16 cellular contexts compared by ENCODE assay signal in the genomic region with DNA sequence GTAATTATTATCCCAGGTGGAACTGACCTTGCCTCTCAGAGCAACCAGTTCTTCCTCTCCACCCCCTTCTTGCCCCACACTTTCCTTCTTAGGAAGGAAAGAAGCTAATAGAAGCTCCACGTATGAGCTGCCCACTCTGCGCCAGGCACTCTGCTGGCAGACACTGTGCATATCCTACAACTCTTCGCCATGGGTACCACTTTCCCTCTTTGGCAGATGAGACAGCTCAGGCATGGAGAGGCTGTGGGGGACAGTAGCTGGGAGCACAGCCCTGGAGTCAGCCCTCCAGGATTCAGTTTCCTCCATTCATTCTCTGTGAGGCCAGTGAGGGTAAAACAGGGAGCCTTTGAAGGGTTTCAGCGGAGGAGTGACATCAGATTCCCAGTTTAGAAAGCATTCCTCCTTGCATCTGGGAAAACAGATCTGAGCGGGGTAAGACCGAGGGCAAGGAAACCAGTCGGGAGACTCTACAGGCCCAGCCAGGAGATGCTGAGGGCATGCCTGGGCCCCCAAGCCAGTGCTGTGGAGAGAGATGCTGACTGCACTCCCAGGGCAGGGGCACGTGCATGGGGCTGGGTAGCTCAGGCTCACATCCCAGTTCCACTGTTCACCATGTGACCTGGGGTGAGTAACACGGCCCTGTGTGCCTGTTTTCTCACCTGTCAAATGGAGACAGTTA. TPM values are rescaled to one million over a fixed set of nuclear protein-coding genes. Genes with fewer than 3 reads are reported as not detected.
A peak's percentile ranks its signal among the peaks of the same experiment; 100 is the strongest.
DNase-seq lines count a peak whose midpoint lies in the region; ATAC-seq and TF ChIP-seq lines count a peak whose summit lies in the region.
"Had no signal": no experiment of that assay in that cellular context is flagged by ENCODE, and none has a peak within 500 bp of the region (broad histone marks: within the 10 kb centered on the region; RNA-seq: fewer than 3 reads in every experiment).

No MANE protein-coding gene starts in this region.

- ATAC-seq in GM21390 (IDR thresholded peaks at IDR 0.05; ENCODE audit: unreplicated experiment): no peak
- ATAC-seq: activated CD4-positive, alpha-beta T cell treated with anti-CD3 and anti-CD28 coated beads for 36 hours; lower lobe of right lung; naive thymus-derived CD8-positive, alpha-beta T cell had no signal

- H3K27ac Mint-ChIP-seq in type B pancreatic cell: peak overlapping the region; percentile 44
- H3K27ac Mint-ChIP-seq: activated CD4-positive, alpha-beta T cell treated with anti-CD3 and anti-CD28 coated beads for 36 hours; naive thymus-derived CD8-positive, alpha-beta T cell had no signal

- H3K36me3 Mint-ChIP-seq in type B pancreatic cell: peaks cover 8% of the 10 kb centered on the region

- no peaks in the 10 kb centered on the region for H3K9me3 Mint-ChIP-seq in type B pancreatic cell
- H3K9me3 Mint-ChIP-seq: naive thymus-derived CD8-positive, alpha-beta T cell had no signal

- TF ChIP-seq CTCF in type B pancreatic cell (conservative IDR thresholded peaks at IDR 0.05): no peak

- no peaks in the 10 kb centered on the region for H3K27me3 Mint-ChIP-seq in type B pancreatic cell

- peaks cover 21% of the 10 kb centered on the region for H3K4me1 Mint-ChIP-seq in type B pancreatic cell (ENCODE audit: unreplicated experiment)
- H3K4me1 Mint-ChIP-seq: activated CD4-positive, alpha-beta T cell treated with anti-CD3 and anti-CD28 coated beads for 36 hours; naive thymus-derived CD8-positive, alpha-beta T cell had no signal

- no peak overlapping the region for H3K4me3 Mint-ChIP-seq in type B pancreatic cell
- H3K4me3 Mint-ChIP-seq: activated CD4-positive, alpha-beta T cell treated with anti-CD3 and anti-CD28 coated beads for 36 hours; naive thymus-derived CD8-positive, alpha-beta T cell had no signal

- peak; percentile 44 for DNase-seq in activated effector memory CD4-positive, alpha-beta T cell treated with anti-CD3 and anti-CD28 coated beads, Interleukin-2, amount 50 U/mL, for 16 hours
- no peak for DNase-seq in activated effector memory CD4-positive, alpha-beta T cell treated with Interleukin-2 at 50 U/mL for 16 hours
- DNase-seq in hepatic stellate cell (ENCODE audit: low spot score) (peak; percentile 26), pons (ENCODE audit: low spot score) (peak; percentile 55), type B pancreatic cell (ENCODE audit: extremely low spot score, unreplicated experiment) (no peak), NCI-H2029 (lab: John Stamatoyannopoulos, UW) (no peak), SKM-1 treated with dmso at 0.1 percent for 144 hours (lab: John Stamatoyannopoulos, UW; ENCODE audit: unreplicated experiment) (no peak)
- DNase-seq: 8988T; activated CD4-positive, alpha-beta T cell treated with anti-CD3 and anti-CD28 coated beads for 36 hours; effector memory CD4-positive, alpha-beta T cell; lower lobe of right lung; naive thymus-derived CD8-positive, alpha-beta T cell; NCI-H1105 treated with DMSO at 0.1 percent for 48 hours; NCI-H526; transverse colon had no signal

RNA-seq across cellular contexts. Expression of gene EMID1, which starts 58.3 kb away (rescaled TPM):
- total RNA-seq in type B pancreatic cell (ENCODE audit: low replicate concordance): 4.2 and 11.4 TPM in 2 replicates
- total RNA-seq: activated CD4-positive, alpha-beta T cell treated with anti-CD3 and anti-CD28 coated beads for 36 hours; naive thymus-derived CD8-positive, alpha-beta T cell had no signal

Comparison
In these comparisons a context has a peak if more than half of its experiments do, and no peak if none do; other contexts are left out.
1. DNase-seq: peak in activated effector memory CD4-positive, alpha-beta T cell treated with anti-CD3 and anti-CD28 coated beads, Interleukin-2, amount 50 U/mL, for 16 hours (single experiment), hepatic stellate cell (single experiment) and pons (single experiment); none in activated effector memory CD4-positive, alpha-beta T cell treated with Interleukin-2 at 50 U/mL for 16 hours (single experiment), type B pancreatic cell (single experiment), NCI-H2029 (single experiment) and SKM-1 treated with dmso at 0.1 percent for 144 hours (single experiment).